Comparison of ENCODE assay signal across 1 cellular context in genomic region chr18:32424696-32425095, GRCh38.
TF ChIP-seq lines count a peak whose summit lies in the region.

No MANE protein-coding gene starts in this region.

TF ChIP-seq in HepG2, 621 proteins besides CTCF, POLR2A, EP300 and RAD21:
- TF ChIP-seq SALL2 (CRISPR knock-in tag; IDR thresholded peaks at IDR 0.05) = no peak
- no peak for TF ChIP-seq ZNF766 (CRISPR knock-in tag; IDR thresholded peaks at IDR 0.05; ENCODE audit: borderline replicate concordance)
- no peak for TF ChIP-seq NR2F2 (IDR thresholded peaks at IDR 0.05; ENCODE audit: borderline replicate concordance, low read depth)
- no peak for TF ChIP-seq CBX5 (CRISPR knock-in tag; IDR thresholded peaks at IDR 0.05; ENCODE audit: borderline replicate concordance)
- no peak for TF ChIP-seq ZNF235 (CRISPR knock-in tag; IDR thresholded peaks at IDR 0.05; ENCODE audit: borderline replicate concordance)
- no peak for TF ChIP-seq ZNF713 (CRISPR knock-in tag; IDR thresholded peaks at IDR 0.05)
- no peak for TF ChIP-seq BATF2 (CRISPR knock-in tag; IDR thresholded peaks at IDR 0.05)
- no peak for TF ChIP-seq ZNF484 (CRISPR knock-in tag; IDR thresholded peaks at IDR 0.05; ENCODE audit: borderline replicate concordance, low read depth)
- TF ChIP-seq SKI (IDR thresholded peaks at IDR 0.05; ENCODE audit: partially characterized antibody) = no peak
- no peak for TF ChIP-seq ZNF180 (CRISPR knock-in tag; IDR thresholded peaks at IDR 0.05; ENCODE audit: borderline replicate concordance, low read depth)
